Comparison of ENCODE assay signal across 31 cellular contexts in the genomic region with DNA sequence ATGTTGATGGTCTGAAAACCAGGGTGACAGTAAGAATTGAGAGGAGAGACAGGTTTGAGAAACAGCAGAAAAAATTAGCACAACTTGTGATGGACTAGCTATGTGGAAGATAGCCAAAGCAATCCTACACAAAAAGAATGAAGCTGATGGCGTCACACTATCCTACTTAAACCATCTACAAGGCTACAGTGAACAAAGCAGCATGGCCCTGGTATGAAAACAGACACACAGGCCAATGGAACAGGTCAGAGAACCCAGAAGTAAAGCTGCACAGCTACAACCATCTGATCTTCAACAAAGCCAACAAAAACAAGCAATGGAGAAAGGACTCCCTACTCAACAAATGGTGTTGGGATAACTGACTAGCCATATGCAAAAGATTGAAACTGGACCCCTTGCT. TPM values are rescaled to one million over a fixed set of nuclear protein-coding genes. Genes with fewer than 3 reads are reported as not detected.
"Had no signal": no experiment of that assay in that cellular context is flagged by ENCODE, and none has a peak within 500 bp of the region (broad histone marks: within the 10 kb centered on the region; RNA-seq: fewer than 3 reads in every experiment).

No MANE protein-coding gene starts in this region.

- DNase-seq: activated CD4-positive, alpha-beta memory T cell treated with anti-CD3 and anti-CD28 coated beads, Interleukin-2, amount 10 ng/mL, durations not matched to agents 7 days and 5 days; activated CD4-positive, alpha-beta T cell treated with anti-CD3 and anti-CD28 coated beads for 1 hour; activated CD4-positive, alpha-beta T cell treated with anti-CD3 and anti-CD28 coated beads, Interleukin-2, amount 10 ng/mL, durations not matched to agents 7 days and 5 days; activated CD8-positive, alpha-beta memory T cell treated with anti-CD3 and anti-CD28 coated beads, Interleukin-2, amount 50 U/mL, for 48 hours; activated naive CD8-positive, alpha-beta T cell treated with anti-CD3 and anti-CD28 coated beads, Interleukin-2, amount 50 U/mL, for 24 hours; activated T-cell treated with anti-CD3 and anti-CD28 coated beads, Interleukin-2, amount 50 U/mL, for 24 hours; amygdala; caudate nucleus; dermis blood vessel endothelial cell; effector CD4-positive, alpha-beta T cell; gastrocnemius medialis; glutamatergic neuron; kidney; left colon; mammary epithelial cell; nephron progenitor cell; ovary; small intestine; stimulated activated CD4-positive, alpha-beta T cell treated with anti-CD3 and anti-CD28 coated beads, Interleukin-4, amount 100 ng/mL, for 24 hours; stimulated activated naive CD8-positive, alpha-beta T cell treated with anti-CD3 and anti-CD28 coated beads, Interleukin-15, amount 100 ng/mL, for 72 hours; T-helper 2 cell; thyroid gland; upper lobe of left lung had no signal

- H3K4me3 Mint-ChIP-seq: activated CD4-positive, alpha-beta memory T cell treated with anti-CD3 and anti-CD28 coated beads, Interleukin-2, amount 10 ng/mL, durations not matched to agents 7 days and 5 days; activated CD4-positive, alpha-beta T cell treated with anti-CD3 and anti-CD28 coated beads, Interleukin-2, amount 10 ng/mL, durations not matched to agents 7 days and 5 days; activated naive CD4-positive, alpha-beta T cell treated with anti-CD3 and anti-CD28 coated beads, Interleukin-2, amount 50 U/mL, for 24 hours; activated naive CD8-positive, alpha-beta T cell treated with anti-CD3 and anti-CD28 coated beads, Interleukin-2, amount 50 U/mL, for 24 hours; activated T-cell treated with anti-CD3 and anti-CD28 coated beads, Interleukin-2, amount 50 U/mL, for 24 hours; nephron progenitor cell; stimulated activated memory B cell treated with anti-CD40 and anti-IgM and Interleukin-4, amounts not matched to agents 10 μg/mL and 1 μg/mL and 100 μg/mL, for 72 hours; stimulated activated naive CD8-positive, alpha-beta T cell treated with anti-CD3 and anti-CD28 coated beads, Interleukin-15, amount 100 ng/mL, for 72 hours had no signal

- H3K27ac ChIP-seq: esophagus muscularis mucosa, gastrocnemius medialis, neutrophil, ovary, thyroid gland, upper lobe of left lung, vagina had no signal

- H3K27me3 Mint-ChIP-seq: activated naive CD4-positive, alpha-beta T cell treated with anti-CD3 and anti-CD28 coated beads, Interleukin-2, amount 50 U/mL, for 24 hours; activated T-cell treated with anti-CD3 and anti-CD28 coated beads, Interleukin-2, amount 50 U/mL, for 24 hours; progenitor cell of endocrine pancreas; stimulated activated memory B cell treated with anti-CD40 and anti-IgM and Interleukin-4, amounts not matched to agents 10 μg/mL and 1 μg/mL and 100 μg/mL, for 72 hours had no signal

- H3K4me3 ChIP-seq: esophagus muscularis mucosa, gastrocnemius medialis, ovary, thyroid gland, upper lobe of left lung, vagina had no signal

- H3K9me3 ChIP-seq: esophagus muscularis mucosa, gastrocnemius medialis, neutrophil, ovary, thyroid gland, upper lobe of left lung, vagina had no signal

- H3K9me3 Mint-ChIP-seq: activated CD4-positive, alpha-beta memory T cell treated with anti-CD3 and anti-CD28 coated beads, Interleukin-2, amount 10 ng/mL, durations not matched to agents 7 days and 5 days; activated CD4-positive, alpha-beta T cell treated with anti-CD3 and anti-CD28 coated beads, Interleukin-2, amount 10 ng/mL, durations not matched to agents 7 days and 5 days; activated naive CD4-positive, alpha-beta T cell treated with anti-CD3 and anti-CD28 coated beads, Interleukin-2, amount 50 U/mL, for 24 hours; activated naive CD8-positive, alpha-beta T cell treated with anti-CD3 and anti-CD28 coated beads, Interleukin-2, amount 50 U/mL, for 24 hours; activated T-cell treated with anti-CD3 and anti-CD28 coated beads, Interleukin-2, amount 50 U/mL, for 24 hours; activated T-helper 2 cell treated with anti-CD3 and anti-CD28 coated beads, Interferon-gamma antibody, Interleukin-2, Interleukin-4, amounts not matched to agents 10 μg/mL and 5 μg/mL and 100 μg/mL, durations not matched to agents 14 hours and 24 hours and 36 hours; nephron progenitor cell; stimulated activated memory B cell treated with anti-CD40 and anti-IgM and Interleukin-4, amounts not matched to agents 10 μg/mL and 1 μg/mL and 100 μg/mL, for 72 hours; stimulated activated naive CD8-positive, alpha-beta T cell treated with anti-CD3 and anti-CD28 coated beads, Interleukin-15, amount 100 ng/mL, for 72 hours had no signal

- ATAC-seq: activated naive CD8-positive, alpha-beta T cell treated with anti-CD3 and anti-CD28 coated beads, Interleukin-2, amount 50 U/mL, for 24 hours; gastrocnemius medialis; left colon; sciatic nerve; stimulated activated memory B cell treated with anti-CD40 and anti-IgM and Interleukin-4, amounts not matched to agents 10 μg/mL and 1 μg/mL and 100 μg/mL, for 72 hours; stimulated activated naive CD8-positive, alpha-beta T cell treated with anti-CD3 and anti-CD28 coated beads, Interleukin-15, amount 100 ng/mL, for 72 hours had no signal

- H3K27me3 ChIP-seq: esophagus muscularis mucosa, gastrocnemius medialis, neutrophil, ovary, thyroid gland, upper lobe of left lung, vagina had no signal

- H3K36me3 ChIP-seq: esophagus muscularis mucosa, gastrocnemius medialis, neutrophil, ovary, thyroid gland, upper lobe of left lung, vagina had no signal

- FAIRE-seq: kidney, small intestine had no signal

- H3K36me3 Mint-ChIP-seq: activated naive CD4-positive, alpha-beta T cell treated with anti-CD3 and anti-CD28 coated beads, Interleukin-2, amount 50 U/mL, for 24 hours; stimulated activated memory B cell treated with anti-CD40 and anti-IgM and Interleukin-4, amounts not matched to agents 10 μg/mL and 1 μg/mL and 100 μg/mL, for 72 hours had no signal

RNA-seq across cellular contexts. Expression of a gene that starts 14.1 kb away (rescaled TPM):
- total RNA-seq: activated CD4-positive, alpha-beta memory T cell treated with anti-CD3 and anti-CD28 coated beads, Interleukin-2, amount 10 ng/mL, durations not matched to agents 7 days and 5 days; activated CD4-positive, alpha-beta T cell treated with anti-CD3 and anti-CD28 coated beads, Interleukin-2, amount 10 ng/mL, durations not matched to agents 7 days and 5 days; activated T-helper 2 cell treated with anti-CD3 and anti-CD28 coated beads, Interferon-gamma antibody, Interleukin-2, Interleukin-4, amounts not matched to agents 10 μg/mL and 5 μg/mL and 100 μg/mL, durations not matched to agents 14 hours and 24 hours and 36 hours; progenitor cell of endocrine pancreas; sciatic nerve; thyroid gland had no signal
- polyA plus RNA-seq: ovary had no signal
